ENCODE assay signal across 17 cellular contexts in the genomic region with DNA sequence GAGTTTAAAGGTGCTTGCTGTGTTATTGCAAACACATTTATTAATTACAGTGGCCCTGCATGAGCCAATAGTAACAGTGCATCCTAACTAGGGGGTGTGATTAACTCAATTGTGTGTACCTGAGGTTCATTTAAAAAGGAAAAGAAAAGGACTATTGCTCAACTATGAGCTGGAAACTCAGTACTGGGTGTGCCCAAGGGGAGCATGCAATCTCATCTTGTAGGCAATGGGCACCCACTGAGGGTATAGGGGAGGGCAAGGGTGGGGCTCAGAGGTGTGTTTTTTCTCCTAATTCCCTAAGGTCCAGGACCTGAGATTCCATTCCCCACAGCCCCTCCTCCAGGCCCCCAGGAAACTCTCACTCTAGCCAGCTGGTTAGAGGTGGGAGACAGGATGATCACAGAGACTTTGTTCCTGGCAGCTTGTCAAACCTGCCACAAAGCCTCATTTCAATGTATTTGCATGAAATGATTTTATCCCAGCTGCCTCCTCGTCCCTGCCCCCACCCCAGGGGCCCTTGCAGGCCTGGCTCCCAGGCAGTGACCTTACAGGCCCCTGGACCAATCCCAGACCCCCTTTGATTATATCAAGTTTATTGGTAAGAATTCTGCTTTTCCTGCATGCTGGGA.
"Had no signal": no experiment of that assay in that cellular context is flagged by ENCODE, and none has a peak within 500 bp of the region (broad histone marks: within the 10 kb centered on the region; RNA-seq: fewer than 3 reads in every experiment).

No MANE protein-coding gene starts in this region.

- H3K27ac Mint-ChIP-seq: activated CD8-positive, alpha-beta T cell treated with anti-CD3 and anti-CD28 coated beads, Interleukin-2, amount 10 ng/mL, durations not matched to agents 7 days and 5 days; activated naive CD4-positive, alpha-beta T cell treated with anti-CD3 and anti-CD28 coated beads, Interleukin-2, amount 50 U/mL, for 24 hours; activated T-helper 2 cell treated with anti-CD3 and anti-CD28 coated beads, Interferon-gamma antibody, Interleukin-2, Interleukin-4, amounts not matched to agents 10 μg/mL and 5 μg/mL and 100 μg/mL, durations not matched to agents 14 hours and 24 hours and 36 hours; T-helper 1 cell treated with Interleukin-12 subunit alpha and Interleukin-12 subunit beta and Interleukin-4 antibody, amounts not matched to agents 30 μg/mL and 1 μg/mL, for 36 hours had no signal

- H3K4me3 Mint-ChIP-seq: activated CD8-positive, alpha-beta T cell treated with anti-CD3 and anti-CD28 coated beads, Interleukin-2, amount 10 ng/mL, durations not matched to agents 7 days and 5 days; activated naive CD4-positive, alpha-beta T cell treated with anti-CD3 and anti-CD28 coated beads, Interleukin-2, amount 50 U/mL, for 24 hours; stimulated activated naive CD8-positive, alpha-beta T cell treated with anti-CD3 and anti-CD28 coated beads, Interleukin-15, amount 100 ng/mL, for 72 hours; T-helper 1 cell treated with Interleukin-12 subunit alpha and Interleukin-12 subunit beta and Interleukin-4 antibody, amounts not matched to agents 30 μg/mL and 1 μg/mL, for 36 hours had no signal

- H3K9me3 ChIP-seq: body of pancreas, esophagus squamous epithelium, neutrophil, testis had no signal

- H3K4me1 ChIP-seq: esophagus squamous epithelium, testis had no signal

- H3K4me1 Mint-ChIP-seq: activated naive CD4-positive, alpha-beta T cell treated with anti-CD3 and anti-CD28 coated beads, Interleukin-2, amount 50 U/mL, for 24 hours; stimulated activated naive CD8-positive, alpha-beta T cell treated with anti-CD3 and anti-CD28 coated beads, Interleukin-15, amount 100 ng/mL, for 72 hours had no signal

- DNase-seq: activated CD4-positive, alpha-beta T cell treated with anti-CD3 and anti-CD28 coated beads for 48 hours; activated CD8-positive, alpha-beta T cell treated with anti-CD3 and anti-CD28 coated beads, Interleukin-2, amount 10 ng/mL, durations not matched to agents 7 days and 5 days; cerebellar nuclear complex; dermis blood vessel endothelial cell; esophagus squamous epithelium; foreskin fibroblast; left ventricle myocardium superior; midbrain; stimulated activated CD4-positive, alpha-beta T cell treated with anti-CD3 and anti-CD28 coated beads, Interleukin-4, amount 100 ng/mL, for 1 hour; stimulated activated naive CD8-positive, alpha-beta T cell treated with anti-CD3 and anti-CD28 coated beads, Interleukin-15, amount 100 ng/mL, for 72 hours; testis had no signal

- H3K36me3 Mint-ChIP-seq: activated naive CD4-positive, alpha-beta T cell treated with anti-CD3 and anti-CD28 coated beads, Interleukin-2, amount 50 U/mL, for 24 hours had no signal

- H3K9me3 Mint-ChIP-seq: activated naive CD4-positive, alpha-beta T cell treated with anti-CD3 and anti-CD28 coated beads, Interleukin-2, amount 50 U/mL, for 24 hours; activated T-helper 2 cell treated with anti-CD3 and anti-CD28 coated beads, Interferon-gamma antibody, Interleukin-2, Interleukin-4, amounts not matched to agents 10 μg/mL and 5 μg/mL and 100 μg/mL, durations not matched to agents 14 hours and 24 hours and 36 hours; stimulated activated naive CD8-positive, alpha-beta T cell treated with anti-CD3 and anti-CD28 coated beads, Interleukin-15, amount 100 ng/mL, for 72 hours; T-helper 1 cell treated with Interleukin-12 subunit alpha and Interleukin-12 subunit beta and Interleukin-4 antibody, amounts not matched to agents 30 μg/mL and 1 μg/mL, for 36 hours had no signal

- H3K4me3 ChIP-seq: body of pancreas, esophagus squamous epithelium, SK-N-MC, testis had no signal

- H3K27ac ChIP-seq: body of pancreas, esophagus squamous epithelium, neutrophil, SK-N-MC, testis had no signal

- H3K27me3 ChIP-seq: body of pancreas, testis had no signal

- ATAC-seq: activated CD8-positive, alpha-beta T cell treated with anti-CD3 and anti-CD28 coated beads, Interleukin-2, amount 10 ng/mL, durations not matched to agents 7 days and 5 days; body of pancreas; left ventricle myocardium superior; stimulated activated naive CD8-positive, alpha-beta T cell treated with anti-CD3 and anti-CD28 coated beads, Interleukin-15, amount 100 ng/mL, for 72 hours had no signal

- H3K36me3 ChIP-seq: esophagus squamous epithelium, neutrophil had no signal
